8 cellular contexts compared by ENCODE assay signal in the genomic region with DNA sequence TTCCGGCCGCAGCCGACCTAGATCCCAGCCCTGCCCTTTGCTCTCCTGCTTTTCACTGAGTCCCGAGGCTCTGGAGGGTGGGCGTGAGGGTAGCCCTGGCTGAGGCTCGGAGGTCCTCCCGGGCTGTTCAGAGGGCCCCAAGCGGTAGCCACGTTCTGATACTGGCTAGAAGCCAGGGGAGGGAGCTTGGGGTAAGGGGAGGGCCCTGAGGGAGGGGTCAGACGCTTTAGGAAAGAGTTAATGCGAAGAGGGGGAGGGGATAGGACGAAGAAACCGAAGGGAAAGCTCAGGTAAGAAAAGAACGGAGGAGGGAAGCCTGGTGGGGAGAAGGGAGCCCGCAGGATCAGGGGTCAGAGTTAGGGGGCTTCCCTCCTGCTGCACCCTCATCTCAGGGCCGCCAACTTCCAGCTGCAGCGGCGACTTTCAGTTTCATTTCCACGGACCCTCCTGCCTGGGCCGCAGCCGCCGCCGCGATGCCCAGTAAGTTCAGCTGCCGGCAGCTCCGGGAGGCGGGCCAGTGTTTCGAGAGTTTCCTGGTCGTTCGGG.
A peak's percentile ranks its signal among the peaks of the same experiment; 100 is the strongest.
DNase-seq lines count a peak whose midpoint lies in the region; ATAC-seq and TF ChIP-seq lines count a peak whose summit lies in the region.

A gene with protein sequence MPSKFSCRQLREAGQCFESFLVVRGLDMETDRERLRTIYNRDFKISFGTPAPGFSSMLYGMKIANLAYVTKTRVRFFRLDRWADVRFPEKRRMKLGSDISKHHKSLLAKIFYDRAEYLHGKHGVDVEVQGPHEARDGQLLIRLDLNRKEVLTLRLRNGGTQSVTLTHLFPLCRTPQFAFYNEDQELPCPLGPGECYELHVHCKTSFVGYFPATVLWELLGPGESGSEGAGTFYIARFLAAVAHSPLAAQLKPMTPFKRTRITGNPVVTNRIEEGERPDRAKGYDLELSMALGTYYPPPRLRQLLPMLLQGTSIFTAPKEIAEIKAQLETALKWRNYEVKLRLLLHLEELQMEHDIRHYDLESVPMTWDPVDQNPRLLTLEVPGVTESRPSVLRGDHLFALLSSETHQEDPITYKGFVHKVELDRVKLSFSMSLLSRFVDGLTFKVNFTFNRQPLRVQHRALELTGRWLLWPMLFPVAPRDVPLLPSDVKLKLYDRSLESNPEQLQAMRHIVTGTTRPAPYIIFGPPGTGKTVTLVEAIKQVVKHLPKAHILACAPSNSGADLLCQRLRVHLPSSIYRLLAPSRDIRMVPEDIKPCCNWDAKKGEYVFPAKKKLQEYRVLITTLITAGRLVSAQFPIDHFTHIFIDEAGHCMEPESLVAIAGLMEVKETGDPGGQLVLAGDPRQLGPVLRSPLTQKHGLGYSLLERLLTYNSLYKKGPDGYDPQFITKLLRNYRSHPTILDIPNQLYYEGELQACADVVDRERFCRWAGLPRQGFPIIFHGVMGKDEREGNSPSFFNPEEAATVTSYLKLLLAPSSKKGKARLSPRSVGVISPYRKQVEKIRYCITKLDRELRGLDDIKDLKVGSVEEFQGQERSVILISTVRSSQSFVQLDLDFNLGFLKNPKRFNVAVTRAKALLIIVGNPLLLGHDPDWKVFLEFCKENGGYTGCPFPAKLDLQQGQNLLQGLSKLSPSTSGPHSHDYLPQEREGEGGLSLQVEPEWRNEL (plus strand): TSS at position 220 of the 546 bp plus-strand sequence. CDS start 254 bp downstream, at position 474.

- ATAC-seq in HG02623 (IDR thresholded peaks at IDR 0.05; ENCODE audit: unreplicated experiment) = peak; percentile 51
- ATAC-seq in GM18520 (IDR thresholded peaks at IDR 0.05; ENCODE audit: unreplicated experiment) = no peak

- DNase-seq in GM04503 (ENCODE audit: low read depth) = peak; percentile 27
- DNase-seq in NCI-H1417 (lab: John Stamatoyannopoulos, UW) = peak; percentile 41 to 88 (median 84)
- DNase-seq in T-helper 22 cell (ENCODE audit: low read depth) = peak; percentile 23
- peak; percentile 75 for DNase-seq in astrocyte of the spinal cord (ENCODE audit: low read depth, low spot score)
- DNase-seq in hypothalamus (lab: John Stamatoyannopoulos, UW) = peak in 39 of 51 donors; percentile 15 to 84 (median 59)
- DNase-seq in retinal pigment epithelial cell (ENCODE audit: low read depth) = no peak

- H3K4me3 ChIP-seq in astrocyte of the spinal cord (ENCODE audit: low read depth, low read length) = peak within 1 kb of the TSS; percentile 79
- H3K4me3 ChIP-seq in retinal pigment epithelial cell (ENCODE audit: low read length) = peak within 1 kb of the TSS; percentile 89

- in situ Hi-C loops in astrocyte of the spinal cord (cut with HindIII; ENCODE audit: low sequenced_read_pairs) = no loop called here

- TF ChIP-seq CTCF in astrocyte of the spinal cord (IDR thresholded peaks at IDR 0.05; ENCODE audit: low read depth, low read length) (no peak), retinal pigment epithelial cell (conservative IDR thresholded peaks at IDR 0.05; ENCODE audit: low read depth, low read length) (no peak)
